ENCODE assay signal across 8 cellular contexts in genomic region chr4:48779095-48779997, GRCh38. TPM values are rescaled to one million over a fixed set of nuclear protein-coding genes. Genes with fewer than 3 reads are reported as not detected.
DNase-seq lines count a peak whose midpoint lies in the region; ATAC-seq, FAIRE-seq and TF ChIP-seq lines count a peak whose summit lies in the region.

No MANE protein-coding gene starts in this region.

- FAIRE-seq in GM18507 (lab: Jason Lieb, UNC): peak; percentile 61

- CTCF ChIA-PET in AG04449 (lab: Yijun Ruan, JAX): interaction anchor here (0.7 to 1.2 kb wide), 4 partner anchors 10 to 204 kb away, joined by 3 to 6 read pairs (median 4); no protein-coding TSS in a partner anchor

- ATAC-seq in HG02970 (IDR thresholded peaks at IDR 0.05; ENCODE audit: low FRiP score, unreplicated experiment): peak; percentile 36

- peak; percentile 14 for TF ChIP-seq CTCF in AG04449 (IDR thresholded peaks at IDR 0.05; ENCODE audit: insufficient read depth, low read length, missing control alignments)
- TF ChIP-seq CTCF in epithelial cell of proximal tubule (conservative IDR thresholded peaks at IDR 0.05; ENCODE audit: low read depth, low read length): no peak

- peak overlapping the region; percentile 83 for H3K4me3 ChIP-seq in AG04449 (ENCODE audit: low read depth, low read length)
- H3K4me3 ChIP-seq in epithelial cell of proximal tubule (ENCODE audit: low read depth, low read length): peak overlapping the region; percentile 76

- POLR2A ChIA-PET in AG04449 (lab: Yijun Ruan, JAX): interaction anchor here (0.6 to 1.2 kb wide), 5 partner anchors 46 to 206 kb away, joined by 3 read pairs; no protein-coding TSS in a partner anchor

- DNase-seq in AG04449 (ENCODE audit: low read depth, low spot score) (no peak), GM18507 (ENCODE audit: extremely low spot score, insufficient read length, low read depth) (peak; percentile 35), NCI-H69 (lab: John Stamatoyannopoulos, UW) (peak; percentile 75), activated T-cell treated with anti-CD3 and anti-CD28 coated beads for 4 hours (peak; percentile 41), epithelial cell of proximal tubule (ENCODE audit: low read depth) (no peak), mucosa of gallbladder (ENCODE audit: low spot score) (peak; percentile 64)
- peak; percentile 16 to 31 for DNase-seq in stimulated activated CD8-positive, alpha-beta memory T cell treated with anti-CD3 and anti-CD28 coated beads, Interleukin-4, amount 100 ng/mL, for 4 hours (ENCODE audit: low read depth in 2 of 2, low spot score in 1 of 2)

RNA-seq across cellular contexts. Expression of gene FRYL, which starts 0.7 kb away (rescaled TPM):
- total RNA-seq in epithelial cell of proximal tubule (22.5 and 31.3 TPM in 2 replicates), mucosa of gallbladder (54.1 TPM)

RNA-seq across cellular contexts. Expression of gene OCIAD1, which starts 51.5 kb away (rescaled TPM):
- total RNA-seq in epithelial cell of proximal tubule (102 and 165 TPM in 2 replicates), mucosa of gallbladder (128 TPM)

Comparison
In these comparisons a context has a peak if more than half of its experiments do, and no peak if none do; other contexts are left out.
1. DNase-seq: peak in GM18507 (single experiment), NCI-H69 (single experiment), activated T-cell treated with anti-CD3 and anti-CD28 coated beads for 4 hours (single experiment), mucosa of gallbladder (single experiment) and stimulated activated CD8-positive, alpha-beta memory T cell treated with anti-CD3 and anti-CD28 coated beads, Interleukin-4, amount 100 ng/mL, for 4 hours (2 of 2); none in AG04449 (single experiment) and epithelial cell of proximal tubule (single experiment).